8 cellular contexts compared by ENCODE assay signal in the genomic region with DNA sequence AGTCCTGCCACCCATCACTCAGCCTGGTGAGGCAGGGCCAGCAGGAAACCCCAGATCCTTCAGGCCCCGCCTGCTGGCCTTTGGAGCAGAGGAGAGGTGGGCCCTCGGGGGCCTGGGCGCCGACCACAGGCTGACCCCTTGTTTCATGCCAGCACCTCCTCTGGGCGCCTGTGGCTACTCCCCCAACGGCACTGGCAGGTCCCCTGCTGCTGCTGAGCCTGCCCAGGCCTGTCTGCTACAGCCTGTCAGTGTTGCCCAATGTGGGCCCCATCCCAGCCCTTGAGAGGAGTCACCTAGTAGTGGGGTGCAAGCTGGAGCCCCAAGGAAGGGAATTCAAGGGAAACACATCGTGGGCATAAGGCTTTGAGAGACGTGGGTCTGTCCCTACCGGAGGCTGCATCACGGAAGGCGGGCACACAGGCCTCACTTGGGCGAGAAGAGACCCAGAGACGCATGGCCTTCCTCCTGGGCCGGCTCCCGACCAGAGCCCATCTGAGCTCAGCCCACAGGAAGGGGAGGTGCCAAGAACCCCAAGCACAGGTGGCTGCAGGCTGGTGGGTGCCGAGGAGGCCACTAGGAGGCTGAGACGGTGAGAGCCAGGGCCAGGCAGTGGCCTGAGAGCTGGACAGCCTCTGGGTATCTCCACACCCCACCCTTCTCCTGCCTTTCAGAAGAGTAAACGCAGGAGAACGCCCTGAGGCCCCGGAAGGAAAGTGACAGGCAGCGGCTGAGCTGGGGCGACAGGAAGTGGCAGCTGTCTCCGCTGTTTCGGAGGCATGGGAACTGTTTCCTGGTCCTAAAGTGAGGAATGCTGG. TPM values are rescaled to one million over a fixed set of nuclear protein-coding genes. Genes with fewer than 3 reads are reported as not detected.
DNase-seq lines count a peak whose midpoint lies in the region; ATAC-seq, FAIRE-seq and TF ChIP-seq lines count a peak whose summit lies in the region.

No MANE protein-coding gene starts in this region.

- SMC1A ChIA-PET in GM12878 (lab: Charles Lee; ENCODE audit: uncharacterized antibody, unreplicated experiment), result interaction anchor here (0.7 to 1.4 kb wide), 3 partner anchors 31 to 76 kb away, joined by 3 to 6 read pairs (median 4); a partner anchor contains a TSS

- H3K9me3 ChIP-seq in MG63 (no peaks in the 10 kb centered on the region), GM12878 (replicated peaks; ENCODE audit: control insufficient read depth, insufficient read depth, low read length) (no peaks in the 10 kb centered on the region)

- WGBS in GM12878 (ENCODE audit: insufficient coverage, insufficient replicate concordance, low lambda C conversion rate, missing lambda C conversion rate), result 2% methylated on average over 24 of the region's 24 CpGs

- H3K4me2 ChIP-seq in GM12878 (ENCODE audit: control insufficient read depth, insufficient read depth), result peak overlapping the region; percentile 88

- peak overlapping the region; percentile 81 for H2AFZ ChIP-seq in GM12878 (ENCODE audit: control insufficient read depth, low read depth, low read length)

- H3K36me3 Mint-ChIP-seq in T-helper 1 cell treated with Interleukin-12 subunit alpha and Interleukin-12 subunit beta and Interleukin-4 antibody, amounts not matched to agents 30 μg/mL and 1 μg/mL, for 36 hours (ENCODE audit: low read depth), result no peaks in the 10 kb centered on the region

- RAD21 ChIA-PET in GM12878 (lab: Charles Lee; ENCODE audit: unreplicated experiment), result interaction anchor here (0.7 to 1.5 kb wide), 8 partner anchors 8 to 192 kb away, joined by 3 to 5 read pairs (median 4); a partner anchor contains a TSS

- intact Hi-C loops in GM12878 (cut with micrococcal nuclease; ENCODE audit: unreplicated experiment), result loop anchor here (5.0 kb wide), 1 partner anchor 46 kb away; no protein-coding TSS in a partner anchor

- no peaks in the 10 kb centered on the region for H4K20me1 ChIP-seq in GM12878 (ENCODE audit: control insufficient read depth, insufficient read depth)

- H3K4me3 ChIP-seq in MG63 (no peak overlapping the region), GM12878 (peak overlapping the region; percentile 77)

- H3K27me3 Mint-ChIP-seq in T-helper 1 cell treated with Interleukin-12 subunit alpha and Interleukin-12 subunit beta and Interleukin-4 antibody, amounts not matched to agents 30 μg/mL and 1 μg/mL, for 36 hours (ENCODE audit: low read depth), result no peaks in the 10 kb centered on the region

- in situ Hi-C loops in GM12878 (cut with MboI), result no loop called here

- peak overlapping the region; percentile 84 for H3K9ac ChIP-seq in GM12878 (ENCODE audit: control insufficient read depth, insufficient read depth, low read length)

- peaks cover 14% of the 10 kb centered on the region for H3K79me2 ChIP-seq in GM12878 (ENCODE audit: control insufficient read depth, insufficient read depth, low read length)

- POLR2A ChIA-PET in GM12878 (lab: Charles Lee), result interaction anchor here (0.5 to 1.8 kb wide), 11 partner anchors 8 to 192 kb away, joined by 3 to 7 read pairs (median 4); a partner anchor contains a TSS

- DNase-seq in ELF-1 (ENCODE audit: low read depth, low spot score) (peak; percentile 97), MG63 (peak; percentile 70), GM12878 (ENCODE audit: low read depth, low spot score) (peak; percentile 51), kidney glomerular epithelial cell (lab: John Stamatoyannopoulos, UW) (peak; percentile 13), NCI-H1048 (lab: John Stamatoyannopoulos, UW) (no peak)
- DNase-seq in stimulated activated CD4-positive, alpha-beta T cell treated with anti-CD3 and anti-CD28 coated beads, TNF-alpha, amount 100 ng/mL, for 4 hours (ENCODE audit: low read depth in 3 of 3), result peak in 2 of 3 experiments; percentile 24 to 46

- H3K4me1 Mint-ChIP-seq in T-helper 1 cell treated with Interleukin-12 subunit alpha and Interleukin-12 subunit beta and Interleukin-4 antibody, amounts not matched to agents 30 μg/mL and 1 μg/mL, for 36 hours (ENCODE audit: low read depth), result peaks cover 18% of the 10 kb centered on the region

- no peak for TF ChIP-seq RAD21 in GM12878 (IDR thresholded peaks at IDR 0.05; ENCODE audit: insufficient read depth, low read depth, low read length)

- H3K9me3 Mint-ChIP-seq in T-helper 1 cell treated with Interleukin-12 subunit alpha and Interleukin-12 subunit beta and Interleukin-4 antibody, amounts not matched to agents 30 μg/mL and 1 μg/mL, for 36 hours, result no peaks in the 10 kb centered on the region

- peak overlapping the region; percentile 84 for H3K4me3 Mint-ChIP-seq in T-helper 1 cell treated with Interleukin-12 subunit alpha and Interleukin-12 subunit beta and Interleukin-4 antibody, amounts not matched to agents 30 μg/mL and 1 μg/mL, for 36 hours

- peak overlapping the region; percentile 87 for H3K27ac ChIP-seq in GM12878 (ENCODE audit: control insufficient read depth, insufficient read depth)

- peak; percentile 95 for TF ChIP-seq POLR2A in GM12878 (IDR thresholded peaks at IDR 0.05; ENCODE audit: low read depth, low read length)

- peak overlapping the region; percentile 95 for H3K27ac Mint-ChIP-seq in T-helper 1 cell treated with Interleukin-12 subunit alpha and Interleukin-12 subunit beta and Interleukin-4 antibody, amounts not matched to agents 30 μg/mL and 1 μg/mL, for 36 hours

- H3K36me3 ChIP-seq in MG63, result peaks cover 7% of the 10 kb centered on the region; the same call in 1 of the 2 replicates
- no peaks in the 10 kb centered on the region; a peak in 1 of 4 replicates for H3K36me3 ChIP-seq in GM12878 (ENCODE audit: control insufficient read depth in 2 of 2, insufficient read depth in 2 of 2, low read length in 1 of 2)

- no TSS peak for BruUV-seq in GM12878 (replicated peaks; lab: Mats Ljungman, UMichigan)

- ATAC-seq in GM21717 (IDR thresholded peaks at IDR 0.05; ENCODE audit: unreplicated experiment), result peak; percentile 67
- peak; percentile 99 for ATAC-seq in GM12878

- TF ChIP-seq EP300 in GM12878 (IDR thresholded peaks at IDR 0.05; ENCODE audit: borderline replicate concordance in 1 of 2, control insufficient read depth in 1 of 2, low read depth in 2 of 2, low read length in 2 of 2), result no peak

- H3K4me1 ChIP-seq in GM12878 (ENCODE audit: control insufficient read depth, insufficient read depth, low read length), result peaks cover 21% of the 10 kb centered on the region

- CTCF ChIA-PET in GM12878 (lab: Yijun Ruan, JAX), result interaction anchor here (0.8 to 2.0 kb wide), 10 partner anchors 10 to 100 kb away, joined by 3 to 11 read pairs (median 4); a partner anchor contains a TSS

- no peaks in the 10 kb centered on the region for H3K27me3 ChIP-seq in MG63
- H3K27me3 ChIP-seq in GM12878 (replicated peaks in 1 of 2; ENCODE audit: control insufficient read depth in 2 of 2, insufficient read depth in 2 of 2, low read length in 1 of 2), result no peaks in the 10 kb centered on the region

- peak; percentile 46 to 63 (median 56) for TF ChIP-seq CTCF in GM12878 (IDR thresholded peaks at IDR 0.05 in 2 of 3, conservative IDR thresholded peaks at IDR 0.05 in 1 of 3; ENCODE audit: control insufficient read depth in 2 of 3, extremely low read depth in 1 of 3, insufficient read depth in 1 of 3, low read depth in 3 of 3, low read length in 3 of 3)

- FAIRE-seq in GM12878 (lab: Jason Lieb, UNC), result peak; percentile 90

RNA-seq across cellular contexts. Expression of a gene that starts 8.1 kb away (rescaled TPM):
- total RNA-seq in MG63 (2014; rRNA removed; shearing (Covaris generic); ENCODE audit: low replicate concordance), result 112 and 125 TPM in 2 replicates
- total RNA-seq in GM12878 (2013; cell fraction: nucleolus; rRNA removed), result 81.2 and 110 TPM in 2 replicates
- 67.4 and 73.8 TPM in 2 replicates for total RNA-seq in GM12878 (2014; rRNA removed)
- total RNA-seq in GM12878 (2014; rRNA removed; fragmentation: Illumina TruSeq; extraction: Trizol), result 18.0 and 20.8 TPM in 2 replicates
- 333 and 348 TPM in 2 replicates for total RNA-seq in GM12878 (2021)
- 15.3 TPM for polyA plus RNA-seq in GM12878 (2011; ENCODE audit: low read depth)
- polyA plus RNA-seq in GM12878 (2011; rRNA removed), result 4.5 and 10.8 TPM in 2 replicates
- polyA plus RNA-seq in GM12878 (2011; cell fraction: cytosol; rRNA removed), result 31.3 and 40.9 TPM in 2 replicates
- polyA plus RNA-seq in GM12878 (2011; cell fraction: nucleus; rRNA removed), result 137 and 205 TPM in 2 replicates
- polyA plus RNA-seq in GM12878 (2012), result 82.0 and 91.6 TPM in 2 replicates
- 1.6 and 12.8 TPM in 2 replicates for polyA plus RNA-seq in GM12878 (2014; fragmentation: Illumina TruSeq; extraction: Trizol)
- under 1 TPM; 0.19 to 0.31 TPM for polyA plus RNA-seq in GM12878 (2014; fragmentation: Nextera tagmentation; extraction: Ambion mirVana)
- 87.8 and 131 TPM in 2 replicates for polyA plus RNA-seq in GM12878 (2014; rRNA removed)
- polyA plus RNA-seq in GM12878 (2016; fragmentation: Nextera tagmentation; extraction: Ambion mirVana), result 10 to 100 TPM; 40.1 to 42.5 TPM
- 21.8 and 51.5 TPM in 2 replicates for polyA minus RNA-seq in GM12878 (2011; rRNA and poly(A)+ RNA removed)
- polyA minus RNA-seq in GM12878 (2011; cell fraction: cytosol; rRNA and poly(A)+ RNA removed), result 91.7 and 93.8 TPM in 2 replicates
- polyA minus RNA-seq in GM12878 (2011; cell fraction: nucleus; rRNA and poly(A)+ RNA removed), result 35.7 and 66.9 TPM in 2 replicates

RNA-seq across cellular contexts. Expression of a gene that starts 40.5 kb away (rescaled TPM):
- total RNA-seq in MG63 (2014; rRNA removed; shearing (Covaris generic); ENCODE audit: low replicate concordance), result 104 and 123 TPM in 2 replicates
- 56.8 and 75.9 TPM in 2 replicates for total RNA-seq in GM12878 (2013; cell fraction: nucleolus; rRNA removed)
- 107 and 132 TPM in 2 replicates for total RNA-seq in GM12878 (2014; rRNA removed)
- 43.3 and 50.3 TPM in 2 replicates for total RNA-seq in GM12878 (2014; rRNA removed; fragmentation: Illumina TruSeq; extraction: Trizol)
- total RNA-seq in GM12878 (2021), result 137 and 157 TPM in 2 replicates
- polyA plus RNA-seq in GM12878 (2011; ENCODE audit: low read depth), result 52.5 TPM
- polyA plus RNA-seq in GM12878 (2011; rRNA removed), result 21.0 and 42.6 TPM in 2 replicates
- polyA plus RNA-seq in GM12878 (2011; cell fraction: cytosol; rRNA removed), result 77.7 and 101 TPM in 2 replicates
- 285 and 360 TPM in 2 replicates for polyA plus RNA-seq in GM12878 (2011; cell fraction: nucleus; rRNA removed)
- polyA plus RNA-seq in GM12878 (2012), result 61.7 and 71.7 TPM in 2 replicates
- polyA plus RNA-seq in GM12878 (2014; fragmentation: Illumina TruSeq; extraction: Trizol), result 13.8 and 46.5 TPM in 2 replicates
- 10 to 100 TPM in 1 of 2 experiments, 1 to 10 TPM in 1; 6.1 to 15.3 TPM for polyA plus RNA-seq in GM12878 (2014; fragmentation: Nextera tagmentation; extraction: Ambion mirVana)
- 147 and 155 TPM in 2 replicates for polyA plus RNA-seq in GM12878 (2014; rRNA removed)
- polyA plus RNA-seq in GM12878 (2016; fragmentation: Nextera tagmentation; extraction: Ambion mirVana), result 10 to 100 TPM in 1 of 2 experiments, 1 to 10 TPM in 1; 9.7 to 25.4 TPM
- polyA minus RNA-seq in GM12878 (2011; rRNA and poly(A)+ RNA removed), result 23.4 and 40.3 TPM in 2 replicates
- 25.4 and 29.1 TPM in 2 replicates for polyA minus RNA-seq in GM12878 (2011; cell fraction: cytosol; rRNA and poly(A)+ RNA removed)
- polyA minus RNA-seq in GM12878 (2011; cell fraction: nucleus; rRNA and poly(A)+ RNA removed), result 63.5 and 104 TPM in 2 replicates

RNA-seq across cellular contexts. Expression of a gene that starts 54.4 kb away (rescaled TPM):
- total RNA-seq in MG63 (2014; rRNA removed; shearing (Covaris generic); ENCODE audit: low replicate concordance), result 103 and 181 TPM in 2 replicates
- total RNA-seq in GM12878 (2013; cell fraction: nucleolus; rRNA removed), result 41.6 and 44.7 TPM in 2 replicates
- 110 and 131 TPM in 2 replicates for total RNA-seq in GM12878 (2014; rRNA removed)
- total RNA-seq in GM12878 (2014; rRNA removed; fragmentation: Illumina TruSeq; extraction: Trizol), result 35.1 and 37.1 TPM in 2 replicates
- 113 and 122 TPM in 2 replicates for total RNA-seq in GM12878 (2021)
- 21.3 TPM for polyA plus RNA-seq in GM12878 (2011; ENCODE audit: low read depth)
- polyA plus RNA-seq in GM12878 (2011; rRNA removed), result 14.3 and 53.3 TPM in 2 replicates
- 65.9 and 98.5 TPM in 2 replicates for polyA plus RNA-seq in GM12878 (2011; cell fraction: cytosol; rRNA removed)
- 198 and 262 TPM in 2 replicates for polyA plus RNA-seq in GM12878 (2011; cell fraction: nucleus; rRNA removed)
- polyA plus RNA-seq in GM12878 (2012), result 41.2 and 44.0 TPM in 2 replicates
- 7.5 and 32.8 TPM in 2 replicates for polyA plus RNA-seq in GM12878 (2014; fragmentation: Illumina TruSeq; extraction: Trizol)
- 10 to 100 TPM in 1 of 2 experiments, 1 to 10 TPM in 1; 2.2 to 11.5 TPM for polyA plus RNA-seq in GM12878 (2014; fragmentation: Nextera tagmentation; extraction: Ambion mirVana)
- polyA plus RNA-seq in GM12878 (2014; rRNA removed), result 102 and 119 TPM in 2 replicates
- 100 to 1,000 TPM; 119 to 146 TPM for polyA plus RNA-seq in GM12878 (2016; fragmentation: Nextera tagmentation; extraction: Ambion mirVana)
- 50.1 and 72.3 TPM in 2 replicates for polyA minus RNA-seq in GM12878 (2011; rRNA and poly(A)+ RNA removed)
- polyA minus RNA-seq in GM12878 (2011; cell fraction: cytosol; rRNA and poly(A)+ RNA removed), result 44.1 and 45.0 TPM in 2 replicates
- 42.7 and 84.3 TPM in 2 replicates for polyA minus RNA-seq in GM12878 (2011; cell fraction: nucleus; rRNA and poly(A)+ RNA removed)

RNA-seq across cellular contexts. Expression of a gene that starts 54.5 kb away (rescaled TPM):
- 41.2 and 41.6 TPM in 2 replicates for total RNA-seq in MG63 (2014; rRNA removed; shearing (Covaris generic); ENCODE audit: low replicate concordance)
- 23.5 and 23.7 TPM in 2 replicates for total RNA-seq in GM12878 (2013; cell fraction: nucleolus; rRNA removed)
- total RNA-seq in GM12878 (2014; rRNA removed) (14.5 and 14.8 TPM in 2 replicates), GM12878 (2014; rRNA removed; fragmentation: Illumina TruSeq; extraction: Trizol) (5.2 and 7.8 TPM in 2 replicates), GM12878 (2021) (17.7 and 19.6 TPM in 2 replicates)
- 10.9 TPM for polyA plus RNA-seq in GM12878 (2011; ENCODE audit: low read depth)
- polyA plus RNA-seq in GM12878 (2011; rRNA removed) (4.4 and 7.1 TPM in 2 replicates), GM12878 (2014; fragmentation: Illumina TruSeq; extraction: Trizol) (1.3 and 7.2 TPM in 2 replicates), GM12878 (2014; fragmentation: Nextera tagmentation; extraction: Ambion mirVana) (under 1 TPM; 0.10 to 0.93 TPM), GM12878 (2014; rRNA removed) (19.0 and 22.4 TPM in 2 replicates), GM12878 (2016; fragmentation: Nextera tagmentation; extraction: Ambion mirVana) (1 to 10 TPM; 1.6 to 2.6 TPM)
- polyA plus RNA-seq in GM12878 (2011; cell fraction: cytosol; rRNA removed), result 6.6 and 12.0 TPM in 2 replicates
- 83.6 and 89.3 TPM in 2 replicates for polyA plus RNA-seq in GM12878 (2011; cell fraction: nucleus; rRNA removed)
- polyA plus RNA-seq in GM12878 (2012), result 20.4 and 23.3 TPM in 2 replicates
- 2.4 and 4.8 TPM in 2 replicates for polyA minus RNA-seq in GM12878 (2011; rRNA and poly(A)+ RNA removed)
- polyA minus RNA-seq in GM12878 (2011; cell fraction: cytosol; rRNA and poly(A)+ RNA removed), result 2.9 and 4.4 TPM in 2 replicates
- 8.1 and 8.2 TPM in 2 replicates for polyA minus RNA-seq in GM12878 (2011; cell fraction: nucleus; rRNA and poly(A)+ RNA removed)
